Comparison of ENCODE assay signal across 8 cellular contexts in genomic region chr4:77862478-77863216, GRCh38. TPM values are rescaled to one million over a fixed set of nuclear protein-coding genes. Genes with fewer than 3 reads are reported as not detected.
A peak's percentile ranks its signal among the peaks of the same experiment; 100 is the strongest.
DNase-seq lines count a peak whose midpoint lies in the region; ATAC-seq and TF ChIP-seq lines count a peak whose summit lies in the region.

MRPL1 (plus strand) TSS chr4:77862830; CDS start chr4:77862849, 19 bp downstream.

- intact Hi-C loops in dendritic cell treated with granulocyte-macrophage colony-stimulating factor and Interleukin-4, amounts not matched to agents 40 ng/mL and 50 ng/mL, for 4 days (cut with micrococcal nuclease), result loop anchor here (1.0 kb wide), 1 partner anchor 43 kb away; the partner anchor contains the start of gene CNOT6L
- intact Hi-C loops in left lung (cut with DNase I), result no loop called here

- H3K4me1 ChIP-seq in BLaER1 treated with 17β-estradiol and CSF1 and Interleukin-3, amounts not matched to agents 10 nM and 100 nM, result peaks cover 32 to 52% (median 36%) of the 10 kb centered on the region in 10 experiments
- peaks cover 7 to 20% of the 10 kb centered on the region in 2 donors for H3K4me1 ChIP-seq in left lung

- H4K20me1 ChIP-seq in BLaER1 treated with 17β-estradiol and CSF1 and Interleukin-3, amounts not matched to agents 10 nM and 100 nM, result peaks cover 0 to 19% (median 0%) of the 10 kb centered on the region in 11 experiments; a peak in 8 of 22 replicates

- peak within 1 kb of the TSS; percentile 98 for H3K27ac Mint-ChIP-seq in dendritic cell treated with granulocyte-macrophage colony-stimulating factor and Interleukin-4, amounts not matched to agents 40 ng/mL and 50 ng/mL, for 4 days

- no peaks in the 10 kb centered on the region for H3K27me3 Mint-ChIP-seq in dendritic cell treated with granulocyte-macrophage colony-stimulating factor and Interleukin-4, amounts not matched to agents 40 ng/mL and 50 ng/mL, for 4 days

- peak within 1 kb of the TSS; percentile 97 for H3K4me3 Mint-ChIP-seq in dendritic cell treated with granulocyte-macrophage colony-stimulating factor and Interleukin-4, amounts not matched to agents 40 ng/mL and 50 ng/mL, for 4 days

- H3K9ac ChIP-seq in BLaER1 treated with 17β-estradiol and CSF1 and Interleukin-3, amounts not matched to agents 10 nM and 100 nM, result peak within 1 kb of the TSS; percentile 86 to 98 (median 94)

- peak; percentile 81 for DNase-seq in NCI-H748 treated with DMSO at 0.1 percent for 48 hours (lab: John Stamatoyannopoulos, UW)
- peak; percentile 65 to 88 for DNase-seq in activated CD4-positive, alpha-beta T cell treated with anti-CD3 and anti-CD28 coated beads, Interleukin-2, amount 50 U/mL, for 24 hours (ENCODE audit: low read depth in 1 of 2, low spot score in 1 of 2)
- peak; percentile 90 to 92 for DNase-seq in left lung
- DNase-seq in stimulated activated CD4-positive, alpha-beta T cell treated with anti-CD3 and anti-CD28 coated beads, Interleukin-2, amount 100 ng/mL, for 48 hours, result peak; percentile 75 to 83

- peaks cover 34% of the 10 kb centered on the region for H3K36me3 Mint-ChIP-seq in dendritic cell treated with granulocyte-macrophage colony-stimulating factor and Interleukin-4, amounts not matched to agents 40 ng/mL and 50 ng/mL, for 4 days (ENCODE audit: low read depth)

- no peak for TF ChIP-seq CTCF in left lung (IDR thresholded peaks at IDR 0.05)

- H3K9me3 ChIP-seq in BLaER1 treated with 17β-estradiol and CSF1 and Interleukin-3, amounts not matched to agents 10 nM and 100 nM (replicated peaks in 1 of 11), result no peaks in the 10 kb centered on the region
- H3K9me3 ChIP-seq in left lung, result no peaks in the 10 kb centered on the region

- H3K36me3 ChIP-seq in BLaER1 treated with 17β-estradiol and CSF1 and Interleukin-3, amounts not matched to agents 10 nM and 100 nM, result peaks cover 6 to 33% (median 22%) of the 10 kb centered on the region in 11 experiments; a peak in 16 of 22 replicates
- no peaks in the 10 kb centered on the region for H3K36me3 ChIP-seq in left lung

- peak; percentile 85 for ATAC-seq in GM19372 (IDR thresholded peaks at IDR 0.05; ENCODE audit: low read depth, unreplicated experiment)
- peak; percentile 64 for ATAC-seq in HG03558 (IDR thresholded peaks at IDR 0.05; ENCODE audit: extremely low read depth, unreplicated experiment)
- peak; percentile 97 for ATAC-seq in left lung

- peak within 1 kb of the TSS; percentile 92 to 99 (median 97) for H3K27ac ChIP-seq in BLaER1 treated with 17β-estradiol and CSF1 and Interleukin-3, amounts not matched to agents 10 nM and 100 nM
- H3K27ac ChIP-seq in left lung, result peak within 1 kb of the TSS; percentile 99 to 100

- H3K4me2 ChIP-seq in BLaER1 treated with 17β-estradiol and CSF1 and Interleukin-3, amounts not matched to agents 10 nM and 100 nM, result peak within 1 kb of the TSS; percentile 78 to 98 (median 92)

- H3K9me3 Mint-ChIP-seq in dendritic cell treated with granulocyte-macrophage colony-stimulating factor and Interleukin-4, amounts not matched to agents 40 ng/mL and 50 ng/mL, for 4 days, result no peaks in the 10 kb centered on the region

- H3K27me3 ChIP-seq in BLaER1 treated with 17β-estradiol and CSF1 and Interleukin-3, amounts not matched to agents 10 nM and 100 nM, result no peaks in the 10 kb centered on the region
- no peaks in the 10 kb centered on the region for H3K27me3 ChIP-seq in left lung

- H3K4me3 ChIP-seq in BLaER1 treated with 17β-estradiol and CSF1 and Interleukin-3, amounts not matched to agents 10 nM and 100 nM, result peak within 1 kb of the TSS; percentile 74 to 87 (median 80)
- H3K4me3 ChIP-seq in left lung, result peak within 1 kb of the TSS; percentile 61 to 76

- H3K4me1 Mint-ChIP-seq in dendritic cell treated with granulocyte-macrophage colony-stimulating factor and Interleukin-4, amounts not matched to agents 40 ng/mL and 50 ng/mL, for 4 days (ENCODE audit: low read depth), result peaks cover 17% of the 10 kb centered on the region

RNA-seq across cellular contexts. Expression of gene MRPL1, which starts in this region (rescaled TPM):
- 10 to 100 TPM; 19.2 to 30.5 TPM for total RNA-seq in left lung

Comparison
In these comparisons a context has a peak if more than half of its experiments do, and no peak if none do; other contexts are left out.
1. Peak in every context shown above with its lines: DNase-seq, ATAC-seq, H3K4me3 ChIP-seq and H3K27ac ChIP-seq.